In the genomic region with DNA sequence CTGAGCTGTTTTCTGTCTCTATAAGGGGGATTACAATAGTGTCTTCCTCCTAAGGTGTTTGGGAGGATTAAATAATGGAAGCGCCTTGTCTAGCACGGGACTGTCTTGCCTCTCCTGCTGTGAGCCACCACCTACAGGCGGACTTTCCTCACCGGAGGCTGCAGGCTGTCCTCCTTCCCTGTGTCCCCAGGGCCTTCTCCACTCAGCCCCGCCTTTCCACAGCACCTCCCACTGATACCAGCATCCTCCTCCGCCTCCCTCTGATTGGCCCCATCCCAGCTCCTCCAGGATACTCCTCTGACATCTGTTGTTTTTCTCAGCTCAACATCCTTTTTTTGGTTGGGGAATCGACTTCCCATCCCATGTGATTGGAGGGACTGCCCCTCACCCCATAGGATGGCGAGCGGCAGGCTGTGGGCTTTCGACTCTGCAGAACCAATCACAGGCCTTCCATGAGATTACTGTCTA, we compare ENCODE assay signal across 8 cellular contexts. TPM values are rescaled to one million over a fixed set of nuclear protein-coding genes. Genes with fewer than 3 reads are reported as not detected.
A peak's percentile ranks its signal among the peaks of the same experiment; 100 is the strongest.
DNase-seq lines count a peak whose midpoint lies in the region; ATAC-seq and TF ChIP-seq lines count a peak whose summit lies in the region.

No MANE protein-coding gene starts in this region.

- POLR2A ChIA-PET in PC-3 (lab: Charles Lee; ENCODE audit: unreplicated experiment), result interaction anchor here (0.6 kb wide), 1 partner anchor 94 kb away, joined by 3 read pairs; a partner anchor contains a TSS

- H3F3A ChIP-seq in PC-3 (ENCODE audit: low read length, unreplicated experiment), result no peaks in the 10 kb centered on the region

- CTCF ChIA-PET in PC-3 (lab: Charles Lee), result interaction anchor here (0.6 to 1.0 kb wide), 3 partner anchors 9 to 689 kb away, joined by 3 to 10 read pairs (median 4); no protein-coding TSS in a partner anchor

- H3K4me3 Mint-ChIP-seq in neural crest cell, result peak overlapping the region; percentile 84

- H3K4me3 ChIP-seq in GM08714 (ENCODE audit: low read length) (peak overlapping the region; percentile 85), HL-60 (replicated peaks; ENCODE audit: insufficient read depth, low read length) (peak overlapping the region; percentile 63), PC-3 (ENCODE audit: low read length) (peak overlapping the region; percentile 81), uterus (peak overlapping the region; percentile 45 to 50)

- peak; percentile 64 for ATAC-seq in PC-3
- ATAC-seq in activated naive CD4-positive, alpha-beta T cell treated with anti-CD3 and anti-CD28 coated beads, Interleukin-2, amount 50 U/mL, for 72 hours, result peak; percentile 32 to 60

- H3K4me1 ChIP-seq in PC-3 (ENCODE audit: insufficient read depth, low read length) (no peaks in the 10 kb centered on the region), uterus (no peaks in the 10 kb centered on the region)

- peak overlapping the region; percentile 91 for H3K4me2 ChIP-seq in PC-3 (ENCODE audit: low read length)

- H3K27ac ChIP-seq in HL-60 (replicated peaks) (peak overlapping the region; percentile 45), PC-3 (ENCODE audit: low read length) (no peak overlapping the region), uterus (peak overlapping the region; percentile 67 to 86)

- H3K9me3 ChIP-seq in PC-3 (ENCODE audit: low read length) (no peaks in the 10 kb centered on the region), uterus (no peaks in the 10 kb centered on the region)

- H3K36me3 ChIP-seq in PC-3 (ENCODE audit: low read depth, low read length) (no peaks in the 10 kb centered on the region), uterus (no peaks in the 10 kb centered on the region)

- H3K27me3 ChIP-seq in HL-60 (ENCODE audit: insufficient read depth, poor library complexity, severe bottlenecking) (no peaks in the 10 kb centered on the region), PC-3 (ENCODE audit: low read length) (no peaks in the 10 kb centered on the region), uterus (no peaks in the 10 kb centered on the region)

- H4K20me1 ChIP-seq in PC-3 (ENCODE audit: low read length), result no peaks in the 10 kb centered on the region

- BruUV-seq in PC-3 (replicated peaks; lab: Mats Ljungman, UMichigan), result TSS peak; percentile 66

- peak overlapping the region; percentile 45 for H3K9ac ChIP-seq in PC-3 (ENCODE audit: low read length)

- peak overlapping the region; percentile 86 for H2AFZ ChIP-seq in PC-3 (ENCODE audit: low read length)

- TF ChIP-seq CTCF in HL-60 (IDR thresholded peaks at IDR 0.05; ENCODE audit: insufficient read depth, low read length) (no peak), PC-3 (conservative IDR thresholded peaks at IDR 0.05; ENCODE audit: low read depth, low read length) (no peak), neural crest cell (conservative IDR thresholded peaks at IDR 0.05) (no peak), uterus (IDR thresholded peaks at IDR 0.05) (peak in 1 of 4 experiments; percentile 15)

- TF ChIP-seq POLR2A in uterus (IDR thresholded peaks at IDR 0.05), result no peak

- H3K9me3 Mint-ChIP-seq in activated naive CD4-positive, alpha-beta T cell treated with anti-CD3 and anti-CD28 coated beads, Interleukin-2, amount 50 U/mL, for 72 hours, result no peaks in the 10 kb centered on the region
- H3K9me3 Mint-ChIP-seq in neural crest cell, result peaks cover 3% of the 10 kb centered on the region

- intact Hi-C loops in PC-3 (cut with micrococcal nuclease) (no loop called here), uterus (cut with DNase I; ENCODE audit: low total_unique reads) (no loop called here)

- DNase-seq in HL-60 (ENCODE audit: low read depth in 1 of 2, low spot score in 1 of 2) (peak; percentile 66 to 70), PC-3 (peak; percentile 72), germinal center (ENCODE audit: low spot score) (peak; percentile 53), neural crest cell (ENCODE audit: low read depth, low spot score) (no peak), uterus (peak; percentile 65 to 81), OCI-M2 (lab: John Stamatoyannopoulos, UW; ENCODE audit: unreplicated experiment) (no peak)
- DNase-seq in activated naive CD4-positive, alpha-beta T cell treated with anti-CD3 and anti-CD28 coated beads, Interleukin-2, amount 50 U/mL, for 72 hours (ENCODE audit: low spot score in 2 of 2), result peak; percentile 50 to 77

- no peaks in the 10 kb centered on the region for H3K9me2 ChIP-seq in PC-3 (replicated peaks; ENCODE audit: low read length)

- peaks cover 30% of the 10 kb centered on the region for H3K4me1 Mint-ChIP-seq in neural crest cell

- peaks cover 5 to 16% of the 10 kb centered on the region in 2 donors for H3K36me3 Mint-ChIP-seq in activated naive CD4-positive, alpha-beta T cell treated with anti-CD3 and anti-CD28 coated beads, Interleukin-2, amount 50 U/mL, for 72 hours
- H3K36me3 Mint-ChIP-seq in neural crest cell (ENCODE audit: low read depth), result no peaks in the 10 kb centered on the region

- peaks cover 4% of the 10 kb centered on the region for H3K27me3 Mint-ChIP-seq in neural crest cell (ENCODE audit: low read depth)

- 0 out of 2 replicates have a peak, but pooled peaks cover 4% of the 10 kb centered on the region for H3K79me2 ChIP-seq in PC-3 (ENCODE audit: low read length)

- H3K27ac Mint-ChIP-seq in activated naive CD4-positive, alpha-beta T cell treated with anti-CD3 and anti-CD28 coated beads, Interleukin-2, amount 50 U/mL, for 72 hours, result peak overlapping the region; percentile 88 to 93
- H3K27ac Mint-ChIP-seq in neural crest cell (ENCODE audit: unreplicated experiment), result no peak overlapping the region

RNA-seq across cellular contexts. Expression of a gene that starts 0.9 kb away (rescaled TPM):
- 82.4 and 86.1 TPM in 2 replicates for total RNA-seq in PC-3 (2014; rRNA removed)
- 10 to 100 TPM; 56.2 to 59.9 TPM for total RNA-seq in activated naive CD4-positive, alpha-beta T cell treated with anti-CD3 and anti-CD28 coated beads, Interleukin-2, amount 50 U/mL, for 72 hours
- total RNA-seq in neural crest cell, result 15.1 and 15.7 TPM in 2 replicates
- total RNA-seq in uterus, result 10 to 100 TPM in 1 of 4 donors, 1 to 10 TPM in 2, under 1 TPM in 1; 0.59 to 11.7 (median 6.5) TPM

RNA-seq across cellular contexts. Expression of a gene that starts 22.5 kb away (rescaled TPM):
- total RNA-seq in PC-3 (2014; rRNA removed), result 7.8 and 9.4 TPM in 2 replicates
- 10 to 100 TPM; 10.7 to 14.0 TPM for total RNA-seq in activated naive CD4-positive, alpha-beta T cell treated with anti-CD3 and anti-CD28 coated beads, Interleukin-2, amount 50 U/mL, for 72 hours
- total RNA-seq in neural crest cell, result 28.0 and 30.0 TPM in 2 replicates
- 10 to 100 TPM in 1 of 4 donors, 1 to 10 TPM in 3; 2.4 to 19.5 (median 4.5) TPM for total RNA-seq in uterus

RNA-seq across cellular contexts. Expression of a gene that starts 35.8 kb away (rescaled TPM):
- 647 and 709 TPM in 2 replicates for total RNA-seq in PC-3 (2014; rRNA removed)
- 100 to 1,000 TPM; 499 to 548 TPM for total RNA-seq in activated naive CD4-positive, alpha-beta T cell treated with anti-CD3 and anti-CD28 coated beads, Interleukin-2, amount 50 U/mL, for 72 hours
- 891 and 930 TPM in 2 replicates for total RNA-seq in neural crest cell
- 100 to 1,000 TPM in 3 of 4 donors, 10 to 100 TPM in 1; 79.9 to 481 (median 197) TPM for total RNA-seq in uterus

RNA-seq across cellular contexts. Expression of a gene that starts 46.9 kb away (rescaled TPM):
- 14.8 and 20.6 TPM in 2 replicates for total RNA-seq in PC-3 (2014; rRNA removed)
- 10 to 100 TPM; 17.3 to 24.9 TPM for total RNA-seq in activated naive CD4-positive, alpha-beta T cell treated with anti-CD3 and anti-CD28 coated beads, Interleukin-2, amount 50 U/mL, for 72 hours
- 19.1 and 19.3 TPM in 2 replicates for total RNA-seq in neural crest cell
- total RNA-seq in uterus, result 10 to 100 TPM; 16.1 to 52.0 (median 21.2) TPM

Comparison
In these comparisons a context has a peak if more than half of its experiments do, and no peak if none do; other contexts are left out.
1. DNase-seq: peak in HL-60 (2 of 2), PC-3 (single experiment), activated naive CD4-positive, alpha-beta T cell treated with anti-CD3 and anti-CD28 coated beads, Interleukin-2, amount 50 U/mL, for 72 hours (2 of 2), germinal center (single experiment) and uterus (2 of 2); none in neural crest cell (single experiment) and OCI-M2 (single experiment).
2. Peak in every context shown above with its lines, with median percentiles within 50 percentile points of each other: H3K4me3 ChIP-seq.